Comparison of ENCODE assay signal across 21 cellular contexts in the genomic region with DNA sequence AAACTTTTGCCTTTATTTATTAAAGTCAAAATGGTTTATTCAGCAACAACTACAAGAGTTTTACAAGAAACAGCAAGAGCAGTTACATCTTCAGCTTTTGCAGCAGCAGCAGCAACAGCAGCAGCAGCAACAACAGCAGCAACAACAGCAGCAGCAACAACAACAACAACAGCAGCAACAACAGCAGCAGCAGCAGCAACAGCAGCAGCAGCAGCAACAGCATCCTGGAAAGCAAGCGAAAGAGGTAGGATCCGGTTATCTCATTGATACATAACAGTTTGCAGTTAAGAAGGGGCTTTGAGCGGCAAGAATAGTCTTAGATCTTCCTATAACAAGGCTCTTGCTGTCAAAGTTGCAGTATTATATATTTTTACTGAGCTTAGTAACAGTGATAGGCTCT.
DNase-seq lines count a peak whose midpoint lies in the region; ATAC-seq, FAIRE-seq and TF ChIP-seq lines count a peak whose summit lies in the region.
"Had no signal": no experiment of that assay in that cellular context is flagged by ENCODE, and none has a peak within 500 bp of the region (broad histone marks: within the 10 kb centered on the region; RNA-seq: fewer than 3 reads in every experiment).

No MANE protein-coding gene starts in this region.

- no peaks in the 10 kb centered on the region for H3K36me3 Mint-ChIP-seq in glutamatergic neuron (ENCODE audit: unreplicated experiment)
- H3K36me3 Mint-ChIP-seq: CD4-positive, CD25-positive, alpha-beta regulatory T cell had no signal

- H2BK120ac ChIP-seq in neuronal stem cell (ENCODE audit: low read depth, low read length): no peak overlapping the region

- peaks cover 11% of the 10 kb centered on the region for H3K4me1 Mint-ChIP-seq in glutamatergic neuron (ENCODE audit: low read depth, unreplicated experiment)
- H3K4me1 Mint-ChIP-seq: B cell; CD4-positive, CD25-positive, alpha-beta regulatory T cell had no signal

- no peaks in the 10 kb centered on the region for H3K79me1 ChIP-seq in neuronal stem cell (ENCODE audit: low read depth, low read length)

- H3K4ac ChIP-seq in neuronal stem cell (ENCODE audit: low read length): no peak overlapping the region

- no peak for TF ChIP-seq CTCF in glutamatergic neuron (IDR thresholded peaks at IDR 0.05; ENCODE audit: partially characterized antibody, unreplicated experiment)

- H3K4me3 Mint-ChIP-seq in glutamatergic neuron (ENCODE audit: unreplicated experiment): no peak overlapping the region
- H3K4me3 Mint-ChIP-seq: B cell; CD4-positive, CD25-positive, alpha-beta regulatory T cell had no signal

- H3K18ac ChIP-seq in neuronal stem cell (ENCODE audit: low read length): no peak overlapping the region

- no peak overlapping the region for H4K8ac ChIP-seq in neuronal stem cell (ENCODE audit: low read depth, low read length)

- H2AK5ac ChIP-seq in neuronal stem cell (ENCODE audit: low read depth, low read length): no peak overlapping the region

- peaks cover 0 to 17% of the 10 kb centered on the region in 2 donors for H3K36me3 ChIP-seq in neuronal stem cell (replicated peaks in 1 of 2; ENCODE audit: control insufficient read depth in 2 of 2, insufficient read depth in 2 of 2, low read length in 2 of 2)
- H3K36me3 ChIP-seq: MG63, Peyer's patch had no signal

- H3K27ac Mint-ChIP-seq in glutamatergic neuron (ENCODE audit: unreplicated experiment): peak overlapping the region; percentile 87
- H3K27ac Mint-ChIP-seq: B cell; CD4-positive, CD25-positive, alpha-beta regulatory T cell had no signal

- no peak overlapping the region for H2BK15ac ChIP-seq in neuronal stem cell (ENCODE audit: low read length)

- no peak overlapping the region for H3K14ac ChIP-seq in neuronal stem cell (ENCODE audit: low read length)

- H2BK5ac ChIP-seq in neuronal stem cell (ENCODE audit: low read length): no peak overlapping the region

- no peak overlapping the region for H3K9ac ChIP-seq in neuronal stem cell (ENCODE audit: low read depth, low read length, poor library complexity)

- H3K27me3 ChIP-seq in neuronal stem cell (ENCODE audit: control insufficient read depth in 3 of 3, insufficient read depth in 3 of 3, low read depth in 1 of 3, low read length in 3 of 3): no peaks in the 10 kb centered on the region
- H3K27me3 ChIP-seq: MG63, Peyer's patch had no signal

- peak overlapping the region; percentile 75 for H2AFZ ChIP-seq in neuronal stem cell (ENCODE audit: low read length)

- ATAC-seq in HG02798 (IDR thresholded peaks at IDR 0.05; ENCODE audit: poor library complexity, unreplicated experiment): peak; percentile 12
- ATAC-seq in HG02763 (IDR thresholded peaks at IDR 0.05; ENCODE audit: unreplicated experiment): no peak
- no peak for ATAC-seq in HG03442 (IDR thresholded peaks at IDR 0.05; ENCODE audit: unreplicated experiment)
- ATAC-seq: HCT116, Right ventricle myocardium inferior had no signal

- H3K4me3 ChIP-seq in neuronal stem cell (ENCODE audit: low read length in 2 of 2): peak overlapping the region in 1 of 2 donors; percentile 29
- H3K4me3 ChIP-seq: MG63, Peyer's patch had no signal

- H3K27me3 Mint-ChIP-seq in glutamatergic neuron (ENCODE audit: unreplicated experiment): no peaks in the 10 kb centered on the region
- H3K27me3 Mint-ChIP-seq: B cell; CD4-positive, CD25-positive, alpha-beta regulatory T cell had no signal

- DNase-seq in glutamatergic neuron (no peak), neuronal stem cell (ENCODE audit: low spot score) (no peak), GM19239 (ENCODE audit: insufficient read length, low spot score) (no peak), NCI-H2029 (lab: John Stamatoyannopoulos, UW) (no peak)
- DNase-seq: Caco-2; CD4-positive, CD25-positive, alpha-beta regulatory T cell; EL; IMR-90; Karpas-422; MG63; NCI-H1092; NCI-H1694 treated with DMSO at 0.1 percent for 48 hours; NCI-H774; Peyer's patch had no signal

- peaks cover 10 to 17% of the 10 kb centered on the region in 2 donors for H3K4me1 ChIP-seq in neuronal stem cell (ENCODE audit: control insufficient read depth in 2 of 2, insufficient read depth in 1 of 2, low read depth in 1 of 2, low read length in 2 of 2)
- H3K4me1 ChIP-seq: Caco-2, Peyer's patch had no signal

- no peaks in the 10 kb centered on the region for H3K9me3 Mint-ChIP-seq in glutamatergic neuron (ENCODE audit: unreplicated experiment)
- H3K9me3 Mint-ChIP-seq: CD4-positive, CD25-positive, alpha-beta regulatory T cell had no signal

- no CpG with 5 or more reads among the region's 3 CpGs for WGBS in neuronal stem cell (ENCODE audit: extremely low coverage in 2 of 2, insufficient read length in 2 of 2, insufficient replicate concordance in 1 of 2), 2 donors

- no peak overlapping the region for H2BK12ac ChIP-seq in neuronal stem cell (ENCODE audit: low read length)

- no peak overlapping the region for H4K91ac ChIP-seq in neuronal stem cell (ENCODE audit: low read depth, low read length, poor library complexity)

- H3K27ac ChIP-seq in neuronal stem cell (replicated peaks; ENCODE audit: low read length): peak overlapping the region; percentile 2

- no peak for FAIRE-seq in GM19239 (lab: Jason Lieb, UNC)

- no peak overlapping the region for H3K23ac ChIP-seq in neuronal stem cell (ENCODE audit: low read depth, low read length, poor library complexity)

- no peak overlapping the region for H3K4me2 ChIP-seq in neuronal stem cell (ENCODE audit: insufficient read depth, low read length, poor library complexity, severe bottlenecking)

- no peaks in the 10 kb centered on the region for H3K9me3 ChIP-seq in neuronal stem cell (replicated peaks in 1 of 2; ENCODE audit: control insufficient read depth in 2 of 2, insufficient read depth in 1 of 2, low read depth in 1 of 2, low read length in 2 of 2)
- H3K9me3 ChIP-seq: Caco-2, MG63, Peyer's patch had no signal

TF ChIP-seq in PFSK-1, 5 proteins besides CTCF, POLR2A, EP300 and RAD21:
- TF ChIP-seq SIN3A (IDR thresholded peaks at IDR 0.05; ENCODE audit: borderline replicate concordance, insufficient read depth, low read length): no peak
- TF ChIP-seq, protein P1, sequence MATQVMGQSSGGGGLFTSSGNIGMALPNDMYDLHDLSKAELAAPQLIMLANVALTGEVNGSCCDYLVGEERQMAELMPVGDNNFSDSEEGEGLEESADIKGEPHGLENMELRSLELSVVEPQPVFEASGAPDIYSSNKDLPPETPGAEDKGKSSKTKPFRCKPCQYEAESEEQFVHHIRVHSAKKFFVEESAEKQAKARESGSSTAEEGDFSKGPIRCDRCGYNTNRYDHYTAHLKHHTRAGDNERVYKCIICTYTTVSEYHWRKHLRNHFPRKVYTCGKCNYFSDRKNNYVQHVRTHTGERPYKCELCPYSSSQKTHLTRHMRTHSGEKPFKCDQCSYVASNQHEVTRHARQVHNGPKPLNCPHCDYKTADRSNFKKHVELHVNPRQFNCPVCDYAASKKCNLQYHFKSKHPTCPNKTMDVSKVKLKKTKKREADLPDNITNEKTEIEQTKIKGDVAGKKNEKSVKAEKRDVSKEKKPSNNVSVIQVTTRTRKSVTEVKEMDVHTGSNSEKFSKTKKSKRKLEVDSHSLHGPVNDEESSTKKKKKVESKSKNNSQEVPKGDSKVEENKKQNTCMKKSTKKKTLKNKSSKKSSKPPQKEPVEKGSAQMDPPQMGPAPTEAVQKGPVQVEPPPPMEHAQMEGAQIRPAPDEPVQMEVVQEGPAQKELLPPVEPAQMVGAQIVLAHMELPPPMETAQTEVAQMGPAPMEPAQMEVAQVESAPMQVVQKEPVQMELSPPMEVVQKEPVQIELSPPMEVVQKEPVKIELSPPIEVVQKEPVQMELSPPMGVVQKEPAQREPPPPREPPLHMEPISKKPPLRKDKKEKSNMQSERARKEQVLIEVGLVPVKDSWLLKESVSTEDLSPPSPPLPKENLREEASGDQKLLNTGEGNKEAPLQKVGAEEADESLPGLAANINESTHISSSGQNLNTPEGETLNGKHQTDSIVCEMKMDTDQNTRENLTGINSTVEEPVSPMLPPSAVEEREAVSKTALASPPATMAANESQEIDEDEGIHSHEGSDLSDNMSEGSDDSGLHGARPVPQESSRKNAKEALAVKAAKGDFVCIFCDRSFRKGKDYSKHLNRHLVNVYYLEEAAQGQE (IDR thresholded peaks at IDR 0.05; ENCODE audit: insufficient read depth in 1 of 2, low read depth in 2 of 2, low read length in 2 of 2): no peak
- peak; percentile 81 for TF ChIP-seq FOXP2 (optimal IDR thresholded peaks at IDR 0.05; ENCODE audit: borderline replicate concordance, extremely low read depth, extremely low read length, insufficient read depth)
